36 cellular contexts compared by ENCODE assay signal in the genomic region with DNA sequence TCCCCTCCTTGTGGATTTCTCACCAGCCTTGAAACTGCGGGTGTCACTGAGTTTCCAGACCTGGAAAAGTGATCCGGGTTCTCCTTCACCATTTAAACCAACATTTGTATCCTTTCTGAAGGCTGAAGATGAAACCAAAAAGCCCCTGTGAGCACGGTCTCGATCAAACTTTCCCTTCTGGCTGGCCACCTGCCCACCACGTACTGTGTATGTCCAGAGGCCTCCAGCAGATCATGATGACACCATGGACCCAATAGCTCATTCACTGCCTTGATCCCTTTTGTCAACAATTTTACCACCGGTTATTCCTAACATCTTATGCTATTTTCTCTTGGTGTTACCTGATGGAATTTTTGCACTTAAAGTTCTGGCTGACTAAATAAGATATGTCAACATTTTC. TPM values are rescaled to one million over a fixed set of nuclear protein-coding genes. Genes with fewer than 3 reads are reported as not detected.
"Had no signal": no experiment of that assay in that cellular context is flagged by ENCODE, and none has a peak within 500 bp of the region (broad histone marks: within the 10 kb centered on the region; RNA-seq: fewer than 3 reads in every experiment).

No MANE protein-coding gene starts in this region.

- H3K27ac Mint-ChIP-seq: naive thymus-derived CD4-positive, alpha-beta T cell; natural killer cell; nephron; neural progenitor cell; stimulated activated memory B cell treated with anti-CD40 and anti-IgM and Interleukin-4, amounts not matched to agents 10 μg/mL and 1 μg/mL and 100 μg/mL, for 72 hours; stimulated activated naive CD8-positive, alpha-beta T cell treated with anti-CD3 and anti-CD28 coated beads, Interleukin-15, amount 100 ng/mL, for 72 hours; type B pancreatic cell had no signal

- H3K4me3 ChIP-seq: neural progenitor cell, ovary, prostate gland, skin epidermis, smooth muscle cell, spleen, suprapubic skin, testis, tibial artery, transverse colon, upper lobe of right lung, uterus had no signal

- H3K36me3 Mint-ChIP-seq: neural progenitor cell; stimulated activated memory B cell treated with anti-CD40 and anti-IgM and Interleukin-4, amounts not matched to agents 10 μg/mL and 1 μg/mL and 100 μg/mL, for 72 hours; type B pancreatic cell had no signal

- H3K9me3 ChIP-seq: ovary, prostate gland, spleen, suprapubic skin, testis, tibial artery, transverse colon, upper lobe of right lung, uterus had no signal

- ATAC-seq: naive thymus-derived CD4-positive, alpha-beta T cell; natural killer cell; sciatic nerve; stimulated activated memory B cell treated with anti-CD40 and anti-IgM and Interleukin-4, amounts not matched to agents 10 μg/mL and 1 μg/mL and 100 μg/mL, for 72 hours; stimulated activated naive CD8-positive, alpha-beta T cell treated with anti-CD3 and anti-CD28 coated beads, Interleukin-15, amount 100 ng/mL, for 72 hours; stimulated activated naive CD8-positive, alpha-beta T cell treated with anti-CD3 and anti-CD28 coated beads, Interleukin-15, Interleukin-2, amounts not matched to agents 100 U/mL and 50 U/mL, for 24 hours; upper lobe of right lung had no signal

- H3K4me1 ChIP-seq: neural progenitor cell, parathyroid adenoma, prostate gland, spleen, suprapubic skin, testis, tibial artery, transverse colon, upper lobe of right lung, uterus had no signal

- H3K4me2 ChIP-seq: neural progenitor cell, smooth muscle cell had no signal

- H3K36me3 ChIP-seq: neural progenitor cell, ovary, prostate gland, spleen, suprapubic skin, tibial artery, transverse colon, upper lobe of right lung, uterus had no signal

- H3K9ac ChIP-seq: neural progenitor cell, parathyroid adenoma had no signal

- H3K27ac ChIP-seq: neural progenitor cell, ovary, parathyroid adenoma, prostate gland, skin epidermis, spleen, suprapubic skin, testis, tibial artery, transverse colon, upper lobe of right lung, uterus had no signal

- H3K9me3 Mint-ChIP-seq: natural killer cell; stimulated activated memory B cell treated with anti-CD40 and anti-IgM and Interleukin-4, amounts not matched to agents 10 μg/mL and 1 μg/mL and 100 μg/mL, for 72 hours; stimulated activated naive CD8-positive, alpha-beta T cell treated with anti-CD3 and anti-CD28 coated beads, Interleukin-15, amount 100 ng/mL, for 72 hours; type B pancreatic cell had no signal

- DNase-seq: naive thymus-derived CD4-positive, alpha-beta T cell; natural killer cell; occipital lobe; ovary; posterior cingulate gyrus; retina; right cardiac atrium; spleen; stimulated activated CD4-positive, alpha-beta T cell treated with anti-CD3 and anti-CD28 coated beads, Interleukin-12 subunit alpha, Interleukin-12 subunit beta, amount 100 ng/mL, for 4 hours; stimulated activated CD4-positive, alpha-beta T cell treated with anti-CD3 and anti-CD28 coated beads, Interleukin-1b, Interleukin-23, amount 100 ng/mL, for 48 hours; stimulated activated CD4-positive, alpha-beta T cell treated with anti-CD3 and anti-CD28 coated beads, Interleukin-4, amount 100 ng/mL, for 1 hour; stimulated activated CD4-positive, alpha-beta T cell treated with anti-CD3 and anti-CD28 coated beads, Interleukin-4, amount 100 ng/mL, for 4 hours; stimulated activated CD8-positive, alpha-beta memory T cell treated with anti-CD3 and anti-CD28 coated beads, Interleukin-4, amount 100 ng/mL, for 48 hours; stimulated activated naive CD4-positive, alpha-beta T cell; stimulated activated naive CD8-positive, alpha-beta T cell treated with anti-CD3 and anti-CD28 coated beads, Interleukin-15, amount 100 ng/mL, for 72 hours; stimulated activated naive CD8-positive, alpha-beta T cell treated with anti-CD3 and anti-CD28 coated beads, Interleukin-15, Interleukin-2, amounts not matched to agents 100 U/mL and 50 U/mL, for 24 hours; substantia nigra; testis; transverse colon; upper lobe of right lung; uterus had no signal

- H3K4me3 Mint-ChIP-seq: naive thymus-derived CD4-positive, alpha-beta T cell; natural killer cell; nephron; neural progenitor cell; stimulated activated memory B cell treated with anti-CD40 and anti-IgM and Interleukin-4, amounts not matched to agents 10 μg/mL and 1 μg/mL and 100 μg/mL, for 72 hours; stimulated activated naive CD8-positive, alpha-beta T cell treated with anti-CD3 and anti-CD28 coated beads, Interleukin-15, amount 100 ng/mL, for 72 hours; type B pancreatic cell had no signal

- H3K27me3 ChIP-seq: ovary, testis had no signal

- H3K4me1 Mint-ChIP-seq: nephron; neural progenitor cell; stimulated activated memory B cell treated with anti-CD40 and anti-IgM and Interleukin-4, amounts not matched to agents 10 μg/mL and 1 μg/mL and 100 μg/mL, for 72 hours had no signal

- H2AFZ ChIP-seq: neural progenitor cell, parathyroid adenoma had no signal

- H3K79me2 ChIP-seq: parathyroid adenoma had no signal

RNA-seq across cellular contexts. Expression of a gene that starts 15.6 kb away (rescaled TPM):
- total RNA-seq: sciatic nerve, transverse colon, uterus had no signal
- polyA plus RNA-seq: naive thymus-derived CD4-positive, alpha-beta T cell had no signal

RNA-seq across cellular contexts. Expression of a gene that starts 37.5 kb away (rescaled TPM):
- total RNA-seq: spleen, transverse colon had no signal

RNA-seq across cellular contexts. Expression of a gene that starts 46.0 kb away (rescaled TPM):
- total RNA-seq: naive thymus-derived CD4-positive, alpha-beta T cell; natural killer cell; osteoblast; ovary; prostate gland; pulmonary artery endothelial cell; right cardiac atrium; sciatic nerve; spleen; transverse colon; upper lobe of right lung; urinary bladder; uterus had no signal
- polyA plus RNA-seq: naive thymus-derived CD4-positive, alpha-beta T cell; neural cell; ovary; right cardiac atrium; spleen; urinary bladder had no signal

RNA-seq across cellular contexts. Expression of a gene that starts 56.4 kb away (rescaled TPM):
- total RNA-seq: naive thymus-derived CD4-positive, alpha-beta T cell; occipital lobe; testis; transverse colon had no signal
- polyA plus RNA-seq: naive thymus-derived CD4-positive, alpha-beta T cell; neural cell had no signal
